ENCODE assay signal across 6 cellular contexts in genomic region chr6:162237331-162237730, GRCh38.
"Had no signal": no experiment of that assay in that cellular context is flagged by ENCODE, and none has a peak within 500 bp of the region (broad histone marks: within the 10 kb centered on the region; RNA-seq: fewer than 3 reads in every experiment).

No MANE protein-coding gene starts in this region.

- H3K9me3 Mint-ChIP-seq: GM23338 had no signal

- H3K4me1 Mint-ChIP-seq: GM23338, H9 had no signal

- H3K4me3 ChIP-seq: GM23338, K562 had no signal

- H3K27ac Mint-ChIP-seq: GM23338, H9, HFFc6 had no signal

- DNase-seq: H9, HCEC 1CT, HFFc6, IMR-90 had no signal

- H3K4me3 Mint-ChIP-seq: GM23338, H9, HFFc6 had no signal

- ATAC-seq: GM23338, K562 had no signal
